Comparison of ENCODE assay signal across 16 cellular contexts in genomic region chr7:115015619-115016018, GRCh38.
DNase-seq lines count a peak whose midpoint lies in the region; ATAC-seq and TF ChIP-seq lines count a peak whose summit lies in the region.
"Had no signal": no experiment of that assay in that cellular context is flagged by ENCODE, and none has a peak within 500 bp of the region (broad histone marks: within the 10 kb centered on the region; RNA-seq: fewer than 3 reads in every experiment).

No MANE protein-coding gene starts in this region.

- no peaks in the 10 kb centered on the region for H3K9me3 Mint-ChIP-seq in WTC11
- H3K9me3 Mint-ChIP-seq in activated naive CD8-positive, alpha-beta T cell treated with anti-CD3 and anti-CD28 coated beads, Interleukin-2, amount 50 U/mL, for 24 hours = peaks cover 6% of the 10 kb centered on the region
- H3K9me3 Mint-ChIP-seq: activated T-cell treated with anti-CD3 and anti-CD28 coated beads, Interleukin-2, amount 50 U/mL, for 4 hours had no signal

- no peak overlapping the region for H3K27ac Mint-ChIP-seq in WTC11
- no peak overlapping the region for H3K27ac Mint-ChIP-seq in activated naive CD8-positive, alpha-beta T cell treated with anti-CD3 and anti-CD28 coated beads, Interleukin-2, amount 50 U/mL, for 24 hours
- H3K27ac Mint-ChIP-seq: T-helper 2 cell treated with Interferon-gamma antibody and Interleukin-4, amounts not matched to agents 5 μg/mL and 100 μg/mL, for 36 hours had no signal

- POLR2A ChIA-PET in WTC11 (lab: Charles Lee) = no interaction called here

- peak; percentile 92 for DNase-seq in EH (ENCODE audit: low read depth)
- peak; percentile 30 for DNase-seq in M059J (ENCODE audit: low read depth)
- DNase-seq in fibroblast of pulmonary artery (ENCODE audit: low read depth) = peak; percentile 65
- peak; percentile 19 for DNase-seq in skeletal muscle cell (ENCODE audit: low read depth)
- no peak for DNase-seq in WTC11 (ENCODE audit: low spot score)
- DNase-seq in activated naive CD8-positive, alpha-beta T cell treated with anti-CD3 and anti-CD28 coated beads, Interleukin-2, amount 50 U/mL, for 24 hours = no peak
- DNase-seq in GM13977 (ENCODE audit: low spot score) = no peak
- DNase-seq: activated CD4-positive, alpha-beta T cell treated with anti-CD3 and anti-CD28 coated beads, Interleukin-2, amount 50 U/mL, for 1 hour; activated T-cell treated with anti-CD3 and anti-CD28 coated beads, Interleukin-2, amount 50 U/mL, for 4 hours; aorta; NCI-H2029 treated with DMSO at 0.1 percent for 48 hours; NCI-H774; psoas muscle had no signal

- in situ Hi-C loops in GM13977 (cut with MboI; ENCODE audit: low pct_unique_long_range_greater_than_20kb, low sequenced_read_pairs, unreplicated experiment) = no loop called here

- no peaks in the 10 kb centered on the region; the same call in none of the 2 replicates for H3K27me3 Mint-ChIP-seq in WTC11 (ENCODE audit: low read depth)
- no peaks in the 10 kb centered on the region for H3K27me3 Mint-ChIP-seq in activated naive CD8-positive, alpha-beta T cell treated with anti-CD3 and anti-CD28 coated beads, Interleukin-2, amount 50 U/mL, for 24 hours

- no peak for ATAC-seq in WTC11
- ATAC-seq in activated naive CD8-positive, alpha-beta T cell treated with anti-CD3 and anti-CD28 coated beads, Interleukin-2, amount 50 U/mL, for 24 hours = no peak
- ATAC-seq: activated T-cell treated with anti-CD3 and anti-CD28 coated beads, Interleukin-2, amount 50 U/mL, for 4 hours; HCT116; psoas muscle had no signal

- H3K4me3 ChIP-seq in fibroblast of pulmonary artery (replicated peaks; ENCODE audit: low read depth, low read length) (no peak overlapping the region), skeletal muscle cell (ENCODE audit: low read depth, low read length) (no peak overlapping the region)
- H3K4me3 ChIP-seq: psoas muscle, tibial nerve had no signal

- H3K4me1 Mint-ChIP-seq in WTC11 = 0 out of 2 replicates have a peak, but pooled peaks cover 6% of the 10 kb centered on the region
- peaks cover 24% of the 10 kb centered on the region for H3K4me1 Mint-ChIP-seq in activated naive CD8-positive, alpha-beta T cell treated with anti-CD3 and anti-CD28 coated beads, Interleukin-2, amount 50 U/mL, for 24 hours

- CTCF ChIA-PET in WTC11 (lab: Charles Lee) = no interaction called here

- TF ChIP-seq CTCF in fibroblast of pulmonary artery (IDR thresholded peaks at IDR 0.05; ENCODE audit: low read length, missing control alignments) (no peak), WTC11 (IDR thresholded peaks at IDR 0.05) (no peak), GM13977 (IDR thresholded peaks at IDR 0.05; ENCODE audit: extremely low read depth, insufficient read depth, missing control alignments) (no peak)

- H3K36me3 Mint-ChIP-seq in WTC11 = no peaks in the 10 kb centered on the region
- peaks cover 38% of the 10 kb centered on the region for H3K36me3 Mint-ChIP-seq in activated naive CD8-positive, alpha-beta T cell treated with anti-CD3 and anti-CD28 coated beads, Interleukin-2, amount 50 U/mL, for 24 hours (ENCODE audit: low read depth)

- no peak overlapping the region for H3K4me3 Mint-ChIP-seq in WTC11
- H3K4me3 Mint-ChIP-seq in activated naive CD8-positive, alpha-beta T cell treated with anti-CD3 and anti-CD28 coated beads, Interleukin-2, amount 50 U/mL, for 24 hours = no peak overlapping the region
- H3K4me3 Mint-ChIP-seq: activated T-cell treated with anti-CD3 and anti-CD28 coated beads, Interleukin-2, amount 50 U/mL, for 4 hours had no signal

TF ChIP-seq in WTC11, 78 proteins besides CTCF, POLR2A, EP300 and RAD21:
- TF ChIP-seq ZNF416 (CRISPR knock-in tag; IDR thresholded peaks at IDR 0.05) = no peak
- TF ChIP-seq, protein P1, sequence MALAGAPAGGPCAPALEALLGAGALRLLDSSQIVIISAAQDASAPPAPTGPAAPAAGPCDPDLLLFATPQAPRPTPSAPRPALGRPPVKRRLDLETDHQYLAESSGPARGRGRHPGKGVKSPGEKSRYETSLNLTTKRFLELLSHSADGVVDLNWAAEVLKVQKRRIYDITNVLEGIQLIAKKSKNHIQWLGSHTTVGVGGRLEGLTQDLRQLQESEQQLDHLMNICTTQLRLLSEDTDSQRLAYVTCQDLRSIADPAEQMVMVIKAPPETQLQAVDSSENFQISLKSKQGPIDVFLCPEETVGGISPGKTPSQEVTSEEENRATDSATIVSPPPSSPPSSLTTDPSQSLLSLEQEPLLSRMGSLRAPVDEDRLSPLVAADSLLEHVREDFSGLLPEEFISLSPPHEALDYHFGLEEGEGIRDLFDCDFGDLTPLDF (CRISPR knock-in tag; IDR thresholded peaks at IDR 0.05) = no peak
- TF ChIP-seq MYBL2 (CRISPR knock-in tag; IDR thresholded peaks at IDR 0.05) = no peak
- no peak for TF ChIP-seq ZNF671 (CRISPR knock-in tag; IDR thresholded peaks at IDR 0.05)
- TF ChIP-seq FOXK1 (CRISPR knock-in tag; IDR thresholded peaks at IDR 0.05) = no peak
- no peak for TF ChIP-seq TCF7 (CRISPR knock-in tag; IDR thresholded peaks at IDR 0.05; ENCODE audit: low read depth)
- no peak for TF ChIP-seq ZNF423 (CRISPR knock-in tag; IDR thresholded peaks at IDR 0.05)
- TF ChIP-seq ZNF317 (CRISPR knock-in tag; IDR thresholded peaks at IDR 0.05; ENCODE audit: borderline replicate concordance, low read depth) = no peak
- no peak for TF ChIP-seq NR1H2 (CRISPR knock-in tag; IDR thresholded peaks at IDR 0.05)
- TF ChIP-seq, protein P2, sequence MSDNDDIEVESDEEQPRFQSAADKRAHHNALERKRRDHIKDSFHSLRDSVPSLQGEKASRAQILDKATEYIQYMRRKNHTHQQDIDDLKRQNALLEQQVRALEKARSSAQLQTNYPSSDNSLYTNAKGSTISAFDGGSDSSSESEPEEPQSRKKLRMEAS (CRISPR knock-in tag; IDR thresholded peaks at IDR 0.05) = no peak
- TF ChIP-seq ETV6 (CRISPR knock-in tag; IDR thresholded peaks at IDR 0.05) = no peak
- no peak for TF ChIP-seq ZNF281 (CRISPR knock-in tag; IDR thresholded peaks at IDR 0.05)
- no peak for TF ChIP-seq TEAD4 (CRISPR knock-in tag; IDR thresholded peaks at IDR 0.05)
- no peak for TF ChIP-seq ZMAT4 (CRISPR knock-in tag; IDR thresholded peaks at IDR 0.05)
- no peak for TF ChIP-seq ZBTB21 (CRISPR knock-in tag; IDR thresholded peaks at IDR 0.05; ENCODE audit: borderline replicate concordance)
TF ChIP-seq in WTC11: peak in this region for 0.

Comparison
In these comparisons a context has a peak if more than half of its experiments do, and no peak if none do; other contexts are left out.
1. DNase-seq: peak in EH (single experiment), M059J (single experiment), fibroblast of pulmonary artery (single experiment) and skeletal muscle cell (single experiment); none in WTC11 (single experiment), activated naive CD8-positive, alpha-beta T cell treated with anti-CD3 and anti-CD28 coated beads, Interleukin-2, amount 50 U/mL, for 24 hours (single experiment) and GM13977 (single experiment).